Comparison of ENCODE assay signal across 11 cellular contexts in genomic region chr20:48002517-48002970, GRCh38.
DNase-seq lines count a peak whose midpoint lies in the region; ATAC-seq lines count a peak whose summit lies in the region.
"Had no signal": no experiment of that assay in that cellular context is flagged by ENCODE, and none has a peak within 500 bp of the region (broad histone marks: within the 10 kb centered on the region; RNA-seq: fewer than 3 reads in every experiment).

No MANE protein-coding gene starts in this region.

- H3K36me3 Mint-ChIP-seq in immature natural killer cell = peaks cover 0 to 4% (median 0%) of the 10 kb centered on the region in 3 donors

- peak; percentile 90 for DNase-seq in NOMO-1 treated with DMSO at 0.1 percent for 48 hours (lab: John Stamatoyannopoulos, UW; ENCODE audit: unreplicated experiment)
- DNase-seq in hypothalamus (lab: John Stamatoyannopoulos, UW) = no peak
- DNase-seq in immature natural killer cell = no peak
- DNase-seq in stimulated activated CD4-positive, alpha-beta T cell treated with anti-CD3 and anti-CD28 coated beads, Interleukin-4, amount 100 ng/mL, for 24 hours = no peak
- no peak for DNase-seq in mesenchymal stem cell
- DNase-seq: NCI-H446 treated with DMSO at 0.1 percent for 48 hours, SW 1271 had no signal

- no peak overlapping the region for H4K8ac ChIP-seq in mesenchymal stem cell (ENCODE audit: low read length)

- peaks cover 0 to 3% (median 1%) of the 10 kb centered on the region in 6 donors for H3K9me3 Mint-ChIP-seq in immature natural killer cell

- whole genome bisulfite sequencing in mesenchymal stem cell = 44% methylated on average over 2 of the region's 2 CpGs

- peak; percentile 61 for ATAC-seq in GM19043 (IDR thresholded peaks at IDR 0.05; ENCODE audit: low read depth, unreplicated experiment)
- peak; percentile 83 for ATAC-seq in HG02885 (IDR thresholded peaks at IDR 0.05; ENCODE audit: poor library complexity, unreplicated experiment)

- H2BK12ac ChIP-seq in mesenchymal stem cell (ENCODE audit: low read length in 2 of 2) = no peak overlapping the region

- no peak overlapping the region for H3K4me3 Mint-ChIP-seq in immature natural killer cell
- H3K4me3 Mint-ChIP-seq: neural crest cell had no signal

- no peak overlapping the region for H4K91ac ChIP-seq in mesenchymal stem cell (ENCODE audit: low read length)

- no peak overlapping the region for H3K14ac ChIP-seq in mesenchymal stem cell (ENCODE audit: low read length in 2 of 2)

- H2BK15ac ChIP-seq in mesenchymal stem cell (ENCODE audit: low read depth, poor library complexity, severe bottlenecking) = no peak overlapping the region

- peaks cover 14% of the 10 kb centered on the region for H3K9me3 ChIP-seq in mesenchymal stem cell (ENCODE audit: control insufficient read depth, low read length)

- H3K4ac ChIP-seq in mesenchymal stem cell (ENCODE audit: low read depth in 1 of 2, low read length in 2 of 2) = no peak overlapping the region

- no peak overlapping the region for H3K18ac ChIP-seq in mesenchymal stem cell (ENCODE audit: low read depth in 1 of 2, low read length in 2 of 2)

- H3K79me1 ChIP-seq in mesenchymal stem cell (replicated peaks; ENCODE audit: low read length, poor library complexity, severe bottlenecking) = no peaks in the 10 kb centered on the region

- peaks cover 0 to 20% of the 10 kb centered on the region in 2 experiments for H3K27me3 ChIP-seq in mesenchymal stem cell (ENCODE audit: control insufficient read depth in 1 of 2, insufficient read depth in 1 of 2, low read length in 2 of 2)

- H3K27me3 Mint-ChIP-seq in immature natural killer cell (ENCODE audit: low read depth in 3 of 3) = peaks cover 4 to 11% (median 8%) of the 10 kb centered on the region in 3 donors

- no peak overlapping the region for H2AK5ac ChIP-seq in mesenchymal stem cell (ENCODE audit: low read length, severe bottlenecking)

- H3K4me1 Mint-ChIP-seq in immature natural killer cell = no peaks in the 10 kb centered on the region

- no peak overlapping the region for H3K27ac Mint-ChIP-seq in immature natural killer cell

- no peaks in the 10 kb centered on the region for H3K36me3 ChIP-seq in mesenchymal stem cell (ENCODE audit: control insufficient read depth in 1 of 2, insufficient read depth in 2 of 2, low read depth in 1 of 2, low read length in 2 of 2)

- H3K27ac ChIP-seq in mesenchymal stem cell (ENCODE audit: low read length, poor library complexity, severe bottlenecking) = no peak overlapping the region
- H3K27ac ChIP-seq: epithelial cell of prostate had no signal

- H2AFZ ChIP-seq in mesenchymal stem cell (ENCODE audit: low read depth, low read length) = no peak overlapping the region

- H3K23ac ChIP-seq in mesenchymal stem cell (ENCODE audit: low read length in 2 of 2) = no peak overlapping the region

- H3K9ac ChIP-seq in mesenchymal stem cell (ENCODE audit: low read length) = no peak overlapping the region

- no peak overlapping the region for H3K4me3 ChIP-seq in mesenchymal stem cell (ENCODE audit: insufficient read depth in 1 of 2, low read depth in 1 of 2, low read length in 2 of 2)

- H3K4me1 ChIP-seq in mesenchymal stem cell (ENCODE audit: control insufficient read depth, insufficient read depth, low read depth, low read length) = peaks cover 7% of the 10 kb centered on the region

- no peak overlapping the region for H2BK120ac ChIP-seq in mesenchymal stem cell (ENCODE audit: low read depth, low read length)

- no peak overlapping the region for H2BK5ac ChIP-seq in mesenchymal stem cell (ENCODE audit: low read depth, low read length, poor library complexity, severe bottlenecking)

- H3K4me2 ChIP-seq in mesenchymal stem cell (ENCODE audit: low read length, poor library complexity, severe bottlenecking) = no peak overlapping the region
